27 cellular contexts compared by ENCODE assay signal in the genomic region with DNA sequence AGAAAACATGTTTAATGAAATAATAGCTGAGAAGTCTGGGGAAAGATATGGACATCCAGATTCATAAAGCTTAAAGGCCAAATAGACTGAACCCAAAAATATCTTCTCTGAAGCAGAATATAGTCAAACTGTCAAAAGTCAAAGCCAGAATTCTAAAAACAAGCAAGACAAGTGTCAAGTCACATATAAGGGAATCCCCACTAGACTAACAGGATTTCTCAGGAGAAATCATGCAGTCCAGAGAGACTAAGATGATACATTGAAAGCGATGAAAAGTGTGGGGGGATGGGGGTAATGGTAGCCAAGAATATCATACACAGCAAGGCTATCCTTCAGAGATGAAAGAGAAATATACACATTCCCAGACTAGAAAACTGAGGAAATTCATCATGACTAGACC.
DNase-seq lines count a peak whose midpoint lies in the region; TF ChIP-seq lines count a peak whose summit lies in the region.
"Had no signal": no experiment of that assay in that cellular context is flagged by ENCODE, and none has a peak within 500 bp of the region (broad histone marks: within the 10 kb centered on the region; RNA-seq: fewer than 3 reads in every experiment).

No MANE protein-coding gene starts in this region.

- DNase-seq in activated CD4-positive, alpha-beta T cell treated with anti-CD3 and anti-CD28 coated beads for 1 hour, result no peak
- DNase-seq: 8988T; ACHN; AML-193; BE2C; C1 segment of cervical spinal cord; Caco-2; Calu3; CD4-positive, alpha-beta memory T cell; CD4-positive, alpha-beta T cell; CD4-positive, CD25-positive, alpha-beta regulatory T cell; CD8-positive, alpha-beta memory T cell; CD8-positive, alpha-beta T cell; COR-L47; DMS 273 treated with DMSO at 0.1 percent for 48 hours; DMS153; DMS53; DMS79; DMS79 treated with DMSO at 0.1 percent for 48 hours; DND-41; EL had no signal

- H3K27ac ChIP-seq in HEK293 (ENCODE audit: extremely low read depth, low read depth, low read length), result no peak overlapping the region
- H3K27ac ChIP-seq: 22Rv1; A549; BLaER1; BLaER1 treated with 17β-estradiol and CSF1 and Interleukin-3, amounts not matched to agents 10 nM and 100 nM; C4-2B had no signal

- H3K9me3 ChIP-seq in HEK293 (ENCODE audit: control insufficient read depth, insufficient read depth, low read depth, low read length), result no peaks in the 10 kb centered on the region
- H3K9me3 ChIP-seq: A549, BE2C, Caco-2 had no signal

- TF ChIP-seq CTCF in HEK293 (tag by site-specific recombination; IDR thresholded peaks at IDR 0.05), result no peak

- CTCF ChIA-PET in HEK293 (lab: Yijun Ruan, JAX), result interaction anchor here (1.2 kb wide), 1 partner anchor 585 kb away, joined by 3 read pairs; no protein-coding TSS in a partner anchor

- POLR2A ChIA-PET in HEK293 (lab: Yijun Ruan, JAX), result no interaction called here

- no peaks in the 10 kb centered on the region for H3K4me1 ChIP-seq in HEK293 (ENCODE audit: control insufficient read depth, insufficient read depth, low read length)
- H3K4me1 ChIP-seq: A549, BE2C, BLaER1 had no signal

- no peaks in the 10 kb centered on the region for H3K36me3 ChIP-seq in HEK293 (ENCODE audit: control insufficient read depth in 2 of 2, insufficient read depth in 1 of 2, low read length in 2 of 2)
- H3K36me3 ChIP-seq: BE2C; BLaER1; BLaER1 treated with 17β-estradiol and CSF1 and Interleukin-3, amounts not matched to agents 10 nM and 100 nM had no signal

- H3K4me3 ChIP-seq in HEK293 (ENCODE audit: low read depth, low read length), result no peak overlapping the region
- H3K4me3 ChIP-seq: A549; BLaER1; BLaER1 treated with 17β-estradiol and CSF1 and Interleukin-3, amounts not matched to agents 10 nM and 100 nM had no signal

TF ChIP-seq in HEK293, 187 proteins besides CTCF, POLR2A, EP300 and RAD21:
- peak; percentile 86 for TF ChIP-seq TRIM28 (IDR thresholded peaks at IDR 0.05; ENCODE audit: borderline replicate concordance, low read length)
- TF ChIP-seq ZNF324 (tag by site-specific recombination; IDR thresholded peaks at IDR 0.05), result no peak
- peak; percentile 76; the same call in 1 of the 2 replicates for TF ChIP-seq ZNF791 (tag by site-specific recombination; IDR thresholded peaks at IDR 0.05)
- no peak for TF ChIP-seq ZNF302 (tag by site-specific recombination; IDR thresholded peaks at IDR 0.05; ENCODE audit: low read depth)
- TF ChIP-seq SCRT2 (tag by site-specific recombination; IDR thresholded peaks at IDR 0.05), result no peak
- TF ChIP-seq SETDB1 (IDR thresholded peaks at IDR 0.05; ENCODE audit: insufficient read length, low read length), result peak; percentile 42
- no peak for TF ChIP-seq REPIN1 (tag by site-specific recombination; IDR thresholded peaks at IDR 0.05; ENCODE audit: low read depth)
